18 cellular contexts compared by ENCODE assay signal in the genomic region with DNA sequence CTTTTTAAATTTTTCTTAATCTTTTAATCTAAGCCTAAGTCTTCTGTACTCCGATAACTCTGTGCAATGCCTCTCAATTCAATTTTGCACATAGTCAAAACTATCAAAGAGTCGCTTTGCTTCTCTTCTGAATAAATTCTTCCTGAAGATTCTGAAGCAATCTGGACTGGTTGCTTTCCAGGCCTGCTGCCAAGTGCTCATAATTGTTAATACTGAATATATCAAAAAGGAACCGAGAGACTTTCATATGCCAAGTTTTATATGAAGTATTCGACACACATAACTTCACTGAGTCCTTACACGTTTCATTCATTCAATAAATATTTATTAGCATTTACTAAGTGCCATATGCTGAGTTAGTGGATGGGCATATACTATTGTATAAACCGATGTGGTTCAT.
"Had no signal": no experiment of that assay in that cellular context is flagged by ENCODE, and none has a peak within 500 bp of the region (broad histone marks: within the 10 kb centered on the region; RNA-seq: fewer than 3 reads in every experiment).

No MANE protein-coding gene starts in this region.

- H3K36me3 ChIP-seq: esophagus squamous epithelium, heart right ventricle, thyroid gland, upper lobe of left lung, vagina had no signal

- H3K27me3 Mint-ChIP-seq: dendritic cell treated with granulocyte-macrophage colony-stimulating factor and Interleukin-4, amounts not matched to agents 40 ng/mL and 50 ng/mL, for 4 days had no signal

- H3K9me3 Mint-ChIP-seq: dendritic cell treated with granulocyte-macrophage colony-stimulating factor and Interleukin-4, amounts not matched to agents 40 ng/mL and 50 ng/mL, for 4 days; effector memory CD8-positive, alpha-beta T cell; natural killer cell treated with Interleukin-12 subunit alpha and Interleukin-12 subunit beta and Interleukin-15 and Interleukin-18, amount 100 ng/mL, for 72 hours had no signal

- H3K27ac Mint-ChIP-seq: effector memory CD8-positive, alpha-beta T cell; natural killer cell treated with Interleukin-12 subunit alpha and Interleukin-12 subunit beta and Interleukin-15 and Interleukin-18, amount 100 ng/mL, for 72 hours had no signal

- H3K27ac ChIP-seq: esophagus squamous epithelium, heart right ventricle, thyroid gland, upper lobe of left lung, vagina had no signal

- H3K4me3 ChIP-seq: esophagus squamous epithelium, heart right ventricle, lung, smooth muscle cell, thyroid gland, upper lobe of left lung, vagina had no signal

- H3K4me3 Mint-ChIP-seq: dendritic cell treated with granulocyte-macrophage colony-stimulating factor and Interleukin-4, amounts not matched to agents 40 ng/mL and 50 ng/mL, for 4 days; effector memory CD8-positive, alpha-beta T cell; natural killer cell treated with Interleukin-12 subunit alpha and Interleukin-12 subunit beta and Interleukin-15 and Interleukin-18, amount 100 ng/mL, for 72 hours had no signal

- H3K27me3 ChIP-seq: esophagus squamous epithelium, heart right ventricle, thyroid gland, upper lobe of left lung, vagina had no signal

- DNase-seq: cerebellar nuclear complex; effector memory CD8-positive, alpha-beta T cell; esophagus squamous epithelium; hypothalamus; kidney glomerular epithelial cell; mesenchymal stem cell; midbrain; stimulated activated CD4-positive, alpha-beta T cell treated with anti-CD3 and anti-CD28 coated beads, Interleukin-2, amount 100 ng/mL, for 48 hours; stimulated activated naive CD4-positive, alpha-beta T cell treated with Interleukin-2 at 50 U/mL for 16 hours; thyroid gland; upper lobe of left lung had no signal

- H3K9me3 ChIP-seq: esophagus squamous epithelium, heart right ventricle, thyroid gland, upper lobe of left lung, vagina had no signal

- H3K36me3 Mint-ChIP-seq: natural killer cell treated with Interleukin-12 subunit alpha and Interleukin-12 subunit beta and Interleukin-15 and Interleukin-18, amount 100 ng/mL, for 72 hours had no signal

- ATAC-seq: effector memory CD8-positive, alpha-beta T cell; heart right ventricle; left lobe of liver; natural killer cell treated with Interleukin-12 subunit alpha and Interleukin-12 subunit beta and Interleukin-15 and Interleukin-18, amount 100 ng/mL, for 72 hours had no signal

- H3K4me1 ChIP-seq: esophagus squamous epithelium, thyroid gland, upper lobe of left lung, vagina had no signal
